ENCODE assay signal across 23 cellular contexts in genomic region chr20:6966721-6967120, GRCh38.
DNase-seq lines count a peak whose midpoint lies in the region; ATAC-seq, FAIRE-seq and TF ChIP-seq lines count a peak whose summit lies in the region.
"Had no signal": no experiment of that assay in that cellular context is flagged by ENCODE, and none has a peak within 500 bp of the region (broad histone marks: within the 10 kb centered on the region; RNA-seq: fewer than 3 reads in every experiment).

No MANE protein-coding gene starts in this region.

- H3K27me3 ChIP-seq in bronchial epithelial cell (ENCODE audit: control insufficient read depth, insufficient read depth, low read length) = no peaks in the 10 kb centered on the region
- H3K27me3 ChIP-seq: Peyer's patch had no signal

- no peaks in the 10 kb centered on the region for H3K27me3 Mint-ChIP-seq in activated CD4-positive, alpha-beta memory T cell treated with anti-CD3 and anti-CD28 coated beads, Interleukin-2, amount 10 ng/mL, durations not matched to agents 7 days and 5 days
- H3K27me3 Mint-ChIP-seq: CD8-positive, alpha-beta memory T cell had no signal

- TF ChIP-seq CTCF in bronchial epithelial cell (IDR thresholded peaks at IDR 0.05; ENCODE audit: insufficient read depth, low read length, severe bottlenecking) = no peak
- TF ChIP-seq CTCF in fibroblast of mammary gland (conservative IDR thresholded peaks at IDR 0.05; ENCODE audit: control insufficient read depth, insufficient read depth, low read depth, low read length) = no peak

- H3K36me3 ChIP-seq in bronchial epithelial cell (ENCODE audit: control insufficient read depth, insufficient read depth, low read length) = no peaks in the 10 kb centered on the region
- H3K36me3 ChIP-seq: Peyer's patch had no signal

- H3K4me1 Mint-ChIP-seq in activated CD4-positive, alpha-beta memory T cell treated with anti-CD3 and anti-CD28 coated beads, Interleukin-2, amount 10 ng/mL, durations not matched to agents 7 days and 5 days = no peaks in the 10 kb centered on the region
- H3K4me1 Mint-ChIP-seq: CD8-positive, alpha-beta memory T cell had no signal

- FAIRE-seq in bronchial epithelial cell (lab: Jason Lieb, UNC) = no peak
- FAIRE-seq: A204.1, G401.6, GM12892, H1 had no signal

- no peaks in the 10 kb centered on the region for H3K36me3 Mint-ChIP-seq in activated CD4-positive, alpha-beta memory T cell treated with anti-CD3 and anti-CD28 coated beads, Interleukin-2, amount 10 ng/mL, durations not matched to agents 7 days and 5 days (ENCODE audit: low read depth)
- H3K36me3 Mint-ChIP-seq: CD8-positive, alpha-beta memory T cell had no signal

- CTCF ChIA-PET in activated CD4-positive, alpha-beta memory T cell treated with anti-CD3 and anti-CD28 coated beads, Interleukin-2, amount 10 ng/mL, durations not matched to agents 7 days and 5 days (lab: Charles Lee) = no interaction called here

- peaks cover 18% of the 10 kb centered on the region for H3K9me3 Mint-ChIP-seq in activated CD4-positive, alpha-beta memory T cell treated with anti-CD3 and anti-CD28 coated beads, Interleukin-2, amount 10 ng/mL, durations not matched to agents 7 days and 5 days

- DNase-seq in M059J (ENCODE audit: low read depth) (peak; percentile 5), bronchial epithelial cell (ENCODE audit: low read depth) (peak; percentile 78), fibroblast of mammary gland (ENCODE audit: low read depth) (peak; percentile 26), renal cortical epithelial cell (ENCODE audit: low read depth) (peak; percentile 22), NCI-H2196 treated with DMSO at 0.1 percent for 48 hours (lab: John Stamatoyannopoulos, UW; ENCODE audit: unreplicated experiment) (no peak)
- no peak for DNase-seq in activated CD4-positive, alpha-beta memory T cell treated with anti-CD3 and anti-CD28 coated beads, Interleukin-2, amount 10 ng/mL, durations not matched to agents 7 days and 5 days
- DNase-seq: Calu3; CD8-positive, alpha-beta memory T cell; DMS153; NCI-H1092; NCI-H1436; NCI-H1930; NCI-H345; NCI-H524; NCI-H82; Peyer's patch had no signal

- no peak overlapping the region for H3K4me3 ChIP-seq in bronchial epithelial cell (ENCODE audit: low read depth, low read length)
- H3K4me3 ChIP-seq in fibroblast of mammary gland (ENCODE audit: control insufficient read depth, low read depth, low read length) = no peak overlapping the region
- H3K4me3 ChIP-seq: Peyer's patch had no signal

- H3K4me3 Mint-ChIP-seq in activated CD4-positive, alpha-beta memory T cell treated with anti-CD3 and anti-CD28 coated beads, Interleukin-2, amount 10 ng/mL, durations not matched to agents 7 days and 5 days = no peak overlapping the region
- H3K4me3 Mint-ChIP-seq: CD8-positive, alpha-beta memory T cell had no signal

- ATAC-seq in HG02840 (IDR thresholded peaks at IDR 0.05; ENCODE audit: low FRiP score, unreplicated experiment) = no peak
- ATAC-seq: HCT116, Right ventricle myocardium inferior had no signal

- POLR2A ChIA-PET in activated CD4-positive, alpha-beta memory T cell treated with anti-CD3 and anti-CD28 coated beads, Interleukin-2, amount 10 ng/mL, durations not matched to agents 7 days and 5 days (lab: Charles Lee) = no interaction called here

- no peak overlapping the region for H3K27ac Mint-ChIP-seq in activated CD4-positive, alpha-beta memory T cell treated with anti-CD3 and anti-CD28 coated beads, Interleukin-2, amount 10 ng/mL, durations not matched to agents 7 days and 5 days
- H3K27ac Mint-ChIP-seq: CD8-positive, alpha-beta memory T cell had no signal

Comparison
In these comparisons a context has a peak if more than half of its experiments do, and no peak if none do; other contexts are left out.
1. DNase-seq: peak in M059J (single experiment), bronchial epithelial cell (single experiment), fibroblast of mammary gland (single experiment) and renal cortical epithelial cell (single experiment); none in NCI-H2196 treated with DMSO at 0.1 percent for 48 hours (single experiment) and activated CD4-positive, alpha-beta memory T cell treated with anti-CD3 and anti-CD28 coated beads, Interleukin-2, amount 10 ng/mL, durations not matched to agents 7 days and 5 days (single experiment).